Comparison of ENCODE assay signal across 19 cellular contexts in the genomic region with DNA sequence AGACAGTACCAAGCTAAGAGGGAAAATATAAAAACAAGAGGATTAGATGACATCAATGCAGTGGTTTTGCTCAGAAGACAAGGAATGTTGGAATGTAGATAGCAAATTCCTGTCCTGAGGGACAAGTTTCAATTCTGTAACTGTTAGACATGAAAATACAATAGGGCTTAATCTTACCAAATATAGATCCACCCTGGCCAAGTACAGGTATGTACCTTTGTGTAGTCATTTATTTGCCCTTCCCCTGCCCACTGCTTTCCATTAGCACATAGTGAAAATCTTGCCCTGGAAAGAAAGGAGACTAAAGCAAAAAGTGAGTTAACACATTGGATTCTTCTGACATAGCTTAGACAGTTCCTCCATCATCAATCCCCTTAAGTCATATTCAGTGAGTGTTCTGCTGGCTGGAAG.
DNase-seq lines count a peak whose midpoint lies in the region; ATAC-seq and TF ChIP-seq lines count a peak whose summit lies in the region.
"Had no signal": no experiment of that assay in that cellular context is flagged by ENCODE, and none has a peak within 500 bp of the region (broad histone marks: within the 10 kb centered on the region; RNA-seq: fewer than 3 reads in every experiment).

No MANE protein-coding gene starts in this region.

- no peak overlapping the region for H3K4me3 Mint-ChIP-seq in osteocyte (ENCODE audit: unreplicated experiment)
- H3K4me3 Mint-ChIP-seq in activated CD4-positive, alpha-beta T cell treated with anti-CD3 and anti-CD28 coated beads for 36 hours: no peak overlapping the region
- H3K4me3 Mint-ChIP-seq: activated CD4-positive, alpha-beta T cell treated with anti-CD3 and anti-CD28 coated beads, Interleukin-2, amount 10 ng/mL, durations not matched to agents 24 days and 14 days; activated T-cell treated with anti-CD3 and anti-CD28 coated beads, Interleukin-2, amount 50 U/mL, for 24 hours; T-helper 2 cell treated with Interferon-gamma antibody and Interleukin-4, amounts not matched to agents 5 μg/mL and 100 μg/mL, for 36 hours had no signal

- H4K20me1 ChIP-seq in SK-N-SH (ENCODE audit: insufficient read depth): no peaks in the 10 kb centered on the region

- CTCF ChIA-PET in SK-N-SH (lab: Yijun Ruan, JAX): interaction anchor here (0.6 kb wide), 1 partner anchor 419 kb away, joined by 3 read pairs; no protein-coding TSS in a partner anchor
- CTCF ChIA-PET in activated CD4-positive, alpha-beta T cell treated with anti-CD3 and anti-CD28 coated beads for 36 hours (lab: Charles Lee): interaction anchor here (0.6 kb wide), 1 partner anchor 962 kb away, joined by 7 read pairs; no protein-coding TSS in a partner anchor

- intact Hi-C loops in activated CD4-positive, alpha-beta T cell treated with anti-CD3 and anti-CD28 coated beads for 36 hours (cut with DNase I, micrococcal nuclease): no loop called here

- TF ChIP-seq EP300 in SK-N-SH (IDR thresholded peaks at IDR 0.05; ENCODE audit: borderline replicate concordance in 1 of 2, low read depth in 1 of 2, low read length in 1 of 2): peak in 1 of 2 experiments; percentile 46; a peak in 1 of 4 replicates

- TF ChIP-seq CTCF in SK-N-SH (IDR thresholded peaks at IDR 0.05) (no peak), fibroblast of pulmonary artery (IDR thresholded peaks at IDR 0.05; ENCODE audit: low read length, missing control alignments) (no peak), osteocyte (IDR thresholded peaks at IDR 0.05) (no peak)

- no peaks in the 10 kb centered on the region for H3K9me2 ChIP-seq in SK-N-SH

- no peak for TF ChIP-seq RAD21 in SK-N-SH (IDR thresholded peaks at IDR 0.05; ENCODE audit: low read length)

- peaks cover 70% of the 10 kb centered on the region for H3K4me1 Mint-ChIP-seq in osteocyte (ENCODE audit: unreplicated experiment)
- no peaks in the 10 kb centered on the region for H3K4me1 Mint-ChIP-seq in activated CD4-positive, alpha-beta T cell treated with anti-CD3 and anti-CD28 coated beads for 36 hours
- H3K4me1 Mint-ChIP-seq: activated CD4-positive, alpha-beta T cell treated with anti-CD3 and anti-CD28 coated beads, Interleukin-2, amount 10 ng/mL, durations not matched to agents 24 days and 14 days had no signal

- H3K79me2 ChIP-seq in SK-N-SH (ENCODE audit: insufficient read depth): no peaks in the 10 kb centered on the region
- H3K79me2 ChIP-seq: parathyroid adenoma had no signal

- peak; percentile 63 for DNase-seq in GM04503 (ENCODE audit: low read depth)
- no peak for DNase-seq in SK-N-SH
- peak; percentile 68 for DNase-seq in fibroblast of pulmonary artery (ENCODE audit: low read depth)
- no peak for DNase-seq in osteocyte (ENCODE audit: extremely low spot score, unreplicated experiment)
- no peak for DNase-seq in pons (ENCODE audit: low spot score)
- DNase-seq in HT-29 (ENCODE audit: low spot score): no peak
- DNase-seq in activated CD4-positive, alpha-beta T cell treated with anti-CD3 and anti-CD28 coated beads for 36 hours: no peak
- DNase-seq: activated CD4-positive, alpha-beta T cell treated with anti-CD3 and anti-CD28 coated beads, Interleukin-2, amount 10 ng/mL, durations not matched to agents 24 days and 14 days; activated T-cell treated with anti-CD3 and anti-CD28 coated beads, Interleukin-2, amount 50 U/mL, for 24 hours; amygdala; C1 segment of cervical spinal cord; DMS79; NCI-H187; NCI-H526; Peyer's patch had no signal

- peaks cover 51% of the 10 kb centered on the region for H3F3A ChIP-seq in SK-N-SH (replicated peaks; ENCODE audit: insufficient read depth)

- peak overlapping the region; percentile 75 for H3K27ac Mint-ChIP-seq in osteocyte (ENCODE audit: unreplicated experiment)
- H3K27ac Mint-ChIP-seq in activated CD4-positive, alpha-beta T cell treated with anti-CD3 and anti-CD28 coated beads for 36 hours: no peak overlapping the region
- H3K27ac Mint-ChIP-seq: activated CD4-positive, alpha-beta T cell treated with anti-CD3 and anti-CD28 coated beads, Interleukin-2, amount 10 ng/mL, durations not matched to agents 24 days and 14 days; activated T-cell treated with anti-CD3 and anti-CD28 coated beads, Interleukin-2, amount 50 U/mL, for 24 hours; T-helper 2 cell treated with Interferon-gamma antibody and Interleukin-4, amounts not matched to agents 5 μg/mL and 100 μg/mL, for 36 hours had no signal

- no peaks in the 10 kb centered on the region for H3K9me3 Mint-ChIP-seq in osteocyte (ENCODE audit: unreplicated experiment)
- H3K9me3 Mint-ChIP-seq in activated CD4-positive, alpha-beta T cell treated with anti-CD3 and anti-CD28 coated beads for 36 hours (ENCODE audit: low read depth): no peaks in the 10 kb centered on the region
- H3K9me3 Mint-ChIP-seq: activated CD4-positive, alpha-beta T cell treated with anti-CD3 and anti-CD28 coated beads, Interleukin-2, amount 10 ng/mL, durations not matched to agents 24 days and 14 days; activated T-cell treated with anti-CD3 and anti-CD28 coated beads, Interleukin-2, amount 50 U/mL, for 24 hours; T-helper 2 cell treated with Interferon-gamma antibody and Interleukin-4, amounts not matched to agents 5 μg/mL and 100 μg/mL, for 36 hours had no signal

- H3K36me3 ChIP-seq in SK-N-SH (replicated peaks in 1 of 2; ENCODE audit: control insufficient read depth in 1 of 2, insufficient read depth in 2 of 2, low read length in 1 of 2): no peaks in the 10 kb centered on the region
- H3K36me3 ChIP-seq: HAP-1, Peyer's patch had no signal

- POLR2A ChIA-PET in SK-N-SH (lab: Yijun Ruan, JAX): no interaction called here
- POLR2A ChIA-PET in activated CD4-positive, alpha-beta T cell treated with anti-CD3 and anti-CD28 coated beads for 36 hours (lab: Charles Lee): no interaction called here

- no peak for ATAC-seq in HG02759 (IDR thresholded peaks at IDR 0.05; ENCODE audit: unreplicated experiment)
- ATAC-seq in activated CD4-positive, alpha-beta T cell treated with anti-CD3 and anti-CD28 coated beads for 36 hours: no peak

- H3K4me2 ChIP-seq in SK-N-SH: peak overlapping the region; percentile 43

- H3K4me3 ChIP-seq in SK-N-SH (ENCODE audit: low read depth in 2 of 2, low read length in 1 of 2): no peak overlapping the region
- no peak overlapping the region for H3K4me3 ChIP-seq in fibroblast of pulmonary artery (replicated peaks; ENCODE audit: low read depth, low read length)
- H3K4me3 ChIP-seq: HAP-1, Peyer's patch had no signal

- H3K9me3 ChIP-seq in SK-N-SH: no peaks in the 10 kb centered on the region
- H3K9me3 ChIP-seq: HAP-1, Peyer's patch had no signal

- H3K27me3 ChIP-seq in SK-N-SH (ENCODE audit: insufficient read depth): no peaks in the 10 kb centered on the region
- H3K27me3 ChIP-seq: Peyer's patch had no signal

- no peaks in the 10 kb centered on the region for H3K36me3 Mint-ChIP-seq in osteocyte (ENCODE audit: unreplicated experiment)
- no peaks in the 10 kb centered on the region for H3K36me3 Mint-ChIP-seq in activated CD4-positive, alpha-beta T cell treated with anti-CD3 and anti-CD28 coated beads for 36 hours (ENCODE audit: low read depth)

- H3K27ac ChIP-seq in SK-N-SH (ENCODE audit: low read depth in 2 of 2, low read length in 1 of 2): peak overlapping the region; percentile 62 to 88; a peak in 3 of 4 replicates
- H3K27ac ChIP-seq: parathyroid adenoma, Peyer's patch had no signal

- H3K4me1 ChIP-seq in SK-N-SH (ENCODE audit: control insufficient read depth in 1 of 2, insufficient read depth in 2 of 2, low read depth in 1 of 2, low read length in 1 of 2): peaks cover 2 to 49% of the 10 kb centered on the region in 2 experiments
- H3K4me1 ChIP-seq: parathyroid adenoma, Peyer's patch had no signal

- H3K9ac ChIP-seq in SK-N-SH: peak overlapping the region; percentile 43; the same call in 1 of the 2 replicates
- H3K9ac ChIP-seq: parathyroid adenoma had no signal

- H3K27me3 Mint-ChIP-seq in osteocyte (ENCODE audit: unreplicated experiment): no peaks in the 10 kb centered on the region
- H3K27me3 Mint-ChIP-seq in activated CD4-positive, alpha-beta T cell treated with anti-CD3 and anti-CD28 coated beads for 36 hours: peaks cover 3% of the 10 kb centered on the region

- H2AFZ ChIP-seq in SK-N-SH (ENCODE audit: low read depth): peak overlapping the region; percentile 55; the same call in 1 of the 2 replicates
- H2AFZ ChIP-seq: parathyroid adenoma had no signal

TF ChIP-seq in SK-N-SH, 30 proteins besides CTCF, POLR2A, EP300 and RAD21:
- TF ChIP-seq POLR2AphosphoS5 (IDR thresholded peaks at IDR 0.05; ENCODE audit: low read depth, low read length): no peak
- TF ChIP-seq YY1 (IDR thresholded peaks at IDR 0.05; ENCODE audit: low read depth): no peak
- TF ChIP-seq NFIC (IDR thresholded peaks at IDR 0.05; ENCODE audit: borderline replicate concordance): no peak; the same call in 1 of the 2 replicates
- TF ChIP-seq TEAD4 (IDR thresholded peaks at IDR 0.05; ENCODE audit: borderline replicate concordance, insufficient read depth): peak; percentile 50; the same call in 1 of the 2 replicates
- TF ChIP-seq, protein P1, sequence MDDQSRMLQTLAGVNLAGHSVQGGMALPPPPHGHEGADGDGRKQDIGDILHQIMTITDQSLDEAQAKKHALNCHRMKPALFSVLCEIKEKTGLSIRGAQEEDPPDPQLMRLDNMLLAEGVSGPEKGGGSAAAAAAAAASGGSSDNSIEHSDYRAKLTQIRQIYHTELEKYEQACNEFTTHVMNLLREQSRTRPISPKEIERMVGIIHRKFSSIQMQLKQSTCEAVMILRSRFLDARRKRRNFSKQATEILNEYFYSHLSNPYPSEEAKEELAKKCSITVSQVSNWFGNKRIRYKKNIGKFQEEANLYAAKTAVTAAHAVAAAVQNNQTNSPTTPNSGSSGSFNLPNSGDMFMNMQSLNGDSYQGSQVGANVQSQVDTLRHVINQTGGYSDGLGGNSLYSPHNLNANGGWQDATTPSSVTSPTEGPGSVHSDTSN (IDR thresholded peaks at IDR 0.05): peak; percentile 23; the same call in 1 of the 2 replicates
- peak; percentile 37 for TF ChIP-seq TCF12 (IDR thresholded peaks at IDR 0.05)
- no peak for TF ChIP-seq EZH2phosphoT487 (IDR thresholded peaks at IDR 0.05; ENCODE audit: borderline replicate concordance, low read depth)

Comparison
In these comparisons a context has a peak if more than half of its experiments do, and no peak if none do; other contexts are left out.
1. DNase-seq: peak in GM04503 (single experiment) and fibroblast of pulmonary artery (single experiment); none in SK-N-SH (single experiment), osteocyte (single experiment), pons (single experiment), HT-29 (single experiment) and activated CD4-positive, alpha-beta T cell treated with anti-CD3 and anti-CD28 coated beads for 36 hours (single experiment).